Comparison of ENCODE assay signal across 18 cellular contexts in the genomic region with DNA sequence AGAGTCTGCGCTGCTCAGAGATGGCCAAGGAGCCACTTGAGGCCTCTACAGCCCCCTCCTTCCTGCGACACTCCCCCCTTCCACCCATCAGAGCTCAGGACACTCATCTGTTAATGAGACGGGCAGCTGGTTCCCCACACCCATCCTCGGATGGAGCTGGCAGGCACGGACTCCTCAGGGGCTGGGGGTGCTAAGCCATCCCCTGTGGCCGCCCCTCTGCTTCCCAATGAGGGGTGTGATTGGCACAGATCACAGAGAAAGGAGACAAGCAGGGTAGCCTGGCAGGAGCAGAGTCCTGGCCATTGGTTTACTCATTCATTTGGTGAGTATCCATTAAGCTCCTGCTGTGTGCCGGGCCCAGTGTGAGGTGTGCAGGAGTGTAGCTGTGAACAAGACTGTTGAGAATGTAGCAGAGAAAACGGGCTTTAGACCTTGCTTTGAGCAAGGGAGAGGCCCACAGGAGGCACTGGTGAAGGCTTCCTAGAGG. TPM values are rescaled to one million over a fixed set of nuclear protein-coding genes. Genes with fewer than 3 reads are reported as not detected.
"Had no signal": no experiment of that assay in that cellular context is flagged by ENCODE, and none has a peak within 500 bp of the region (broad histone marks: within the 10 kb centered on the region; RNA-seq: fewer than 3 reads in every experiment).

No MANE protein-coding gene starts in this region.

- H3K9me3 ChIP-seq: adrenal gland, gastroesophageal sphincter, left ventricle myocardium inferior, mucosa of descending colon, thoracic aorta, upper lobe of right lung had no signal

- H3K36me3 Mint-ChIP-seq: activated naive CD4-positive, alpha-beta T cell treated with anti-CD3 and anti-CD28 coated beads, Interleukin-2, amount 50 U/mL, for 24 hours; stimulated activated effector memory CD8-positive, alpha-beta T cell treated with anti-CD3 and anti-CD28 coated beads, Interleukin-12 subunit alpha, Interleukin-12 subunit beta, amount 100 ng/mL, for 72 hours had no signal

- DNase-seq: activated CD4-positive, alpha-beta T cell treated with anti-CD3 and anti-CD28 coated beads for 36 hours; activated CD8-positive, alpha-beta memory T cell treated with anti-CD3 and anti-CD28 coated beads, Interleukin-2, amount 50 U/mL, for 4 hours; activated CD8-positive, alpha-beta T cell treated with anti-CD3 and anti-CD28 coated beads for 36 hours; activated effector memory CD4-positive, alpha-beta T cell treated with anti-CD3 and anti-CD28 coated beads, Interleukin-2, amount 50 U/mL, for 16 hours; activated T-cell treated with anti-CD3 and anti-CD28 coated beads, Interleukin-2, amount 50 U/mL, for 48 hours; adrenal gland; erythroblast; kidney; left ventricle myocardium inferior; mucosa of descending colon; naive thymus-derived CD4-positive, alpha-beta T cell; upper lobe of right lung had no signal

- H3K36me3 ChIP-seq: adrenal gland, cardiac muscle cell, gastroesophageal sphincter, left ventricle myocardium inferior, thoracic aorta, upper lobe of right lung had no signal

- ATAC-seq: activated CD4-positive, alpha-beta T cell treated with anti-CD3 and anti-CD28 coated beads for 36 hours; activated CD8-positive, alpha-beta T cell treated with anti-CD3 and anti-CD28 coated beads for 36 hours; gastroesophageal sphincter; mucosa of descending colon; naive thymus-derived CD4-positive, alpha-beta T cell; stimulated activated effector memory CD8-positive, alpha-beta T cell treated with anti-CD3 and anti-CD28 coated beads, Interleukin-12 subunit alpha, Interleukin-12 subunit beta, amount 100 ng/mL, for 72 hours; upper lobe of right lung had no signal

- H3K27ac ChIP-seq: adrenal gland, cardiac muscle cell, gastroesophageal sphincter, left ventricle myocardium inferior, thoracic aorta, upper lobe of right lung had no signal

- H3K4me1 Mint-ChIP-seq: activated CD4-positive, alpha-beta T cell treated with anti-CD3 and anti-CD28 coated beads for 36 hours; activated naive CD4-positive, alpha-beta T cell treated with anti-CD3 and anti-CD28 coated beads, Interleukin-2, amount 50 U/mL, for 24 hours; stimulated activated effector memory CD8-positive, alpha-beta T cell treated with anti-CD3 and anti-CD28 coated beads, Interleukin-12 subunit alpha, Interleukin-12 subunit beta, amount 100 ng/mL, for 72 hours had no signal

- H3K4me1 ChIP-seq: adrenal gland, upper lobe of right lung had no signal

- H3K4me3 ChIP-seq: adrenal gland, cardiac muscle cell, gastroesophageal sphincter, left ventricle myocardium inferior, mucosa of descending colon, thoracic aorta, upper lobe of right lung had no signal

- H3K9me3 Mint-ChIP-seq: activated CD8-positive, alpha-beta T cell treated with anti-CD3 and anti-CD28 coated beads for 36 hours; activated naive CD4-positive, alpha-beta T cell treated with anti-CD3 and anti-CD28 coated beads, Interleukin-2, amount 50 U/mL, for 24 hours had no signal

- H3K4me3 Mint-ChIP-seq: activated CD4-positive, alpha-beta T cell treated with anti-CD3 and anti-CD28 coated beads for 36 hours; activated CD8-positive, alpha-beta T cell treated with anti-CD3 and anti-CD28 coated beads for 36 hours; activated naive CD4-positive, alpha-beta T cell treated with anti-CD3 and anti-CD28 coated beads, Interleukin-2, amount 50 U/mL, for 24 hours; naive thymus-derived CD4-positive, alpha-beta T cell; stimulated activated effector memory CD8-positive, alpha-beta T cell treated with anti-CD3 and anti-CD28 coated beads, Interleukin-12 subunit alpha, Interleukin-12 subunit beta, amount 100 ng/mL, for 72 hours had no signal

- H3K27ac Mint-ChIP-seq: activated CD4-positive, alpha-beta T cell treated with anti-CD3 and anti-CD28 coated beads for 36 hours; activated CD8-positive, alpha-beta T cell treated with anti-CD3 and anti-CD28 coated beads for 36 hours; activated naive CD4-positive, alpha-beta T cell treated with anti-CD3 and anti-CD28 coated beads, Interleukin-2, amount 50 U/mL, for 24 hours; naive thymus-derived CD4-positive, alpha-beta T cell; stimulated activated effector memory CD8-positive, alpha-beta T cell treated with anti-CD3 and anti-CD28 coated beads, Interleukin-12 subunit alpha, Interleukin-12 subunit beta, amount 100 ng/mL, for 72 hours had no signal

RNA-seq across cellular contexts. Expression of a gene that starts 12.6 kb away (rescaled TPM):
- total RNA-seq: activated CD4-positive, alpha-beta T cell treated with anti-CD3 and anti-CD28 coated beads for 36 hours; activated CD8-positive, alpha-beta T cell treated with anti-CD3 and anti-CD28 coated beads for 36 hours; dermis microvascular lymphatic vessel endothelial cell; kidney; left ventricle myocardium inferior; mucosa of descending colon; naive thymus-derived CD4-positive, alpha-beta T cell; thoracic aorta; upper lobe of right lung had no signal
- polyA plus RNA-seq: adrenal gland; cardiac muscle cell; naive thymus-derived CD4-positive, alpha-beta T cell had no signal
